3 cellular contexts compared by ENCODE assay signal in the genomic region with DNA sequence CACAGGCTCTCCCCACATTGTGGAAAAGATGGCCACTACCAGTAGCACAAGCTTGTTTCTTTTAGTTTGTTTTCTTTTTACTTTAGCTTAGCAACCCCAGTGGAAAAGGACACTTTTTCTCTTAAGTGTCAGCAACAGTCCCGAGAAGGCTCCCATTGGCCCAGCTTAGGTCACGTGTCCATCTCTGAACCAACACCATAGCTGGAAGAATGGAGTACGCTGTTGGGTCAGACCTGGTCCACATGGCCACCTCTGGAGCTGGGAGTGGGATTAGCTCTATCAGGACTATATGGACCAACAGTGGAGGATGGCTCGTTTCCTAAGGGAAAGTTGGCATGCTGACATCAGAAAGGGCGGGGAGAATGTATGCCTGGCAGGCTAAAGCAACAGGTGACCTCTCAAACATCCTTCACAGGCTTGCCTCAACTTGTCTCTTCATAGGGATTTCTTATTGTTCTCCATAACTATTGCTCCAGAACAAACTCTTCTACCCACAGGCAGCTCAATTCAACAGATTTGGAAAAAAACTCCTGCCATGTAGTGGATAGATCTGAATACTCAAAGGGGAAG.
TF ChIP-seq lines count a peak whose summit lies in the region.

No MANE protein-coding gene starts in this region.

TF ChIP-seq in A549, 52 proteins besides CTCF, POLR2A, EP300 and RAD21:
- TF ChIP-seq, protein P1, sequence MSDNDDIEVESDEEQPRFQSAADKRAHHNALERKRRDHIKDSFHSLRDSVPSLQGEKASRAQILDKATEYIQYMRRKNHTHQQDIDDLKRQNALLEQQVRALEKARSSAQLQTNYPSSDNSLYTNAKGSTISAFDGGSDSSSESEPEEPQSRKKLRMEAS (IDR thresholded peaks at IDR 0.05) = no peak
- TF ChIP-seq ZNF302 (CRISPR knock-in tag; IDR thresholded peaks at IDR 0.05) (no peak), CHD4 (IDR thresholded peaks at IDR 0.05; ENCODE audit: borderline replicate concordance) (no peak), HOXA7 (CRISPR knock-in tag; IDR thresholded peaks at IDR 0.05) (no peak)
- TF ChIP-seq, protein P2, sequence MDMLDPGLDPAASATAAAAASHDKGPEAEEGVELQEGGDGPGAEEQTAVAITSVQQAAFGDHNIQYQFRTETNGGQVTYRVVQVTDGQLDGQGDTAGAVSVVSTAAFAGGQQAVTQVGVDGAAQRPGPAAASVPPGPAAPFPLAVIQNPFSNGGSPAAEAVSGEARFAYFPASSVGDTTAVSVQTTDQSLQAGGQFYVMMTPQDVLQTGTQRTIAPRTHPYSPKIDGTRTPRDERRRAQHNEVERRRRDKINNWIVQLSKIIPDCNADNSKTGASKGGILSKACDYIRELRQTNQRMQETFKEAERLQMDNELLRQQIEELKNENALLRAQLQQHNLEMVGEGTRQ (IDR thresholded peaks at IDR 0.05) = 0 out of 2 replicates have a peak, but pooled peaks have one; percentile 45
TF ChIP-seq in A549: peak in this region for 1.

TF ChIP-seq in HEK293, 187 proteins besides CTCF, POLR2A, EP300 and RAD21:
- TF ChIP-seq ZXDB (tag by site-specific recombination; IDR thresholded peaks at IDR 0.05) (no peak), EGR2 (tag by site-specific recombination; IDR thresholded peaks at IDR 0.05; ENCODE audit: low read depth) (no peak), SCRT2 (tag by site-specific recombination; IDR thresholded peaks at IDR 0.05) (peak; percentile 93), ZNF776 (tag by site-specific recombination; IDR thresholded peaks at IDR 0.05; ENCODE audit: borderline replicate concordance) (no peak), ZNF19 (tag by site-specific recombination; IDR thresholded peaks at IDR 0.05; ENCODE audit: low read depth) (no peak)
- TF ChIP-seq, protein P3, sequence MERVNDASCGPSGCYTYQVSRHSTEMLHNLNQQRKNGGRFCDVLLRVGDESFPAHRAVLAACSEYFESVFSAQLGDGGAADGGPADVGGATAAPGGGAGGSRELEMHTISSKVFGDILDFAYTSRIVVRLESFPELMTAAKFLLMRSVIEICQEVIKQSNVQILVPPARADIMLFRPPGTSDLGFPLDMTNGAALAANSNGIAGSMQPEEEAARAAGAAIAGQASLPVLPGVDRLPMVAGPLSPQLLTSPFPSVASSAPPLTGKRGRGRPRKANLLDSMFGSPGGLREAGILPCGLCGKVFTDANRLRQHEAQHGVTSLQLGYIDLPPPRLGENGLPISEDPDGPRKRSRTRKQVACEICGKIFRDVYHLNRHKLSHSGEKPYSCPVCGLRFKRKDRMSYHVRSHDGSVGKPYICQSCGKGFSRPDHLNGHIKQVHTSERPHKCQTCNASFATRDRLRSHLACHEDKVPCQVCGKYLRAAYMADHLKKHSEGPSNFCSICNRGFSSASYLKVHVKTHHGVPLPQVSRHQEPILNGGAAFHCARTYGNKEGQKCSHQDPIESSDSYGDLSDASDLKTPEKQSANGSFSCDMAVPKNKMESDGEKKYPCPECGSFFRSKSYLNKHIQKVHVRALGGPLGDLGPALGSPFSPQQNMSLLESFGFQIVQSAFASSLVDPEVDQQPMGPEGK (tag by site-specific recombination; IDR thresholded peaks at IDR 0.05) = no peak
- TF ChIP-seq, protein P4, sequence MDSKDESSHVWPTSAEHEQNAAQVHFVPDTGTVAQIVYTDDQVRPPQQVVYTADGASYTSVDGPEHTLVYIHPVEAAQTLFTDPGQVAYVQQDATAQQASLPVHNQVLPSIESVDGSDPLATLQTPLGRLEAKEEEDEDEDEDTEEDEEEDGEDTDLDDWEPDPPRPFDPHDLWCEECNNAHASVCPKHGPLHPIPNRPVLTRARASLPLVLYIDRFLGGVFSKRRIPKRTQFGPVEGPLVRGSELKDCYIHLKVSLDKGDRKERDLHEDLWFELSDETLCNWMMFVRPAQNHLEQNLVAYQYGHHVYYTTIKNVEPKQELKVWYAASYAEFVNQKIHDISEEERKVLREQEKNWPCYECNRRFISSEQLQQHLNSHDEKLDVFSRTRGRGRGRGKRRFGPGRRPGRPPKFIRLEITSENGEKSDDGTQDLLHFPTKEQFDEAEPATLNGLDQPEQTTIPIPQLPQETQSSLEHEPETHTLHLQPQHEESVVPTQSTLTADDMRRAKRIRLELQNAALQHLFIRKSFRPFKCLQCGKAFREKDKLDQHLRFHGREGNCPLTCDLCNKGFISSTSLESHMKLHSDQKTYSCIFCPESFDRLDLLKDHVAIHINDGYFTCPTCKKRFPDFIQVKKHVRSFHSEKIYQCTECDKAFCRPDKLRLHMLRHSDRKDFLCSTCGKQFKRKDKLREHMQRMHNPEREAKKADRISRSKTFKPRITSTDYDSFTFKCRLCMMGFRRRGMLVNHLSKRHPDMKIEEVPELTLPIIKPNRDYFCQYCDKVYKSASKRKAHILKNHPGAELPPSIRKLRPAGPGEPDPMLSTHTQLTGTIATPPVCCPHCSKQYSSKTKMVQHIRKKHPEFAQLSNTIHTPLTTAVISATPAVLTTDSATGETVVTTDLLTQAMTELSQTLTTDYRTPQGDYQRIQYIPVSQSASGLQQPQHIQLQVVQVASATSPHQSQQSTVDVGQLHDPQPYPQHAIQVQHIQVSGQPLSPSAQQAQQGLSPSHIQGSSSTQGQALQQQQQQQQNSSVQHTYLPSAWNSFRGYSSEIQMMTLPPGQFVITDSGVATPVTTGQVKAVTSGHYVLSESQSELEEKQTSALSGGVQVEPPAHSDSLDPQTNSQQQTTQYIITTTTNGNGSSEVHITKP (tag by site-specific recombination; IDR thresholded peaks at IDR 0.05) = peak; percentile 23; the same call in 1 of the 2 replicates
- TF ChIP-seq, protein P5, sequence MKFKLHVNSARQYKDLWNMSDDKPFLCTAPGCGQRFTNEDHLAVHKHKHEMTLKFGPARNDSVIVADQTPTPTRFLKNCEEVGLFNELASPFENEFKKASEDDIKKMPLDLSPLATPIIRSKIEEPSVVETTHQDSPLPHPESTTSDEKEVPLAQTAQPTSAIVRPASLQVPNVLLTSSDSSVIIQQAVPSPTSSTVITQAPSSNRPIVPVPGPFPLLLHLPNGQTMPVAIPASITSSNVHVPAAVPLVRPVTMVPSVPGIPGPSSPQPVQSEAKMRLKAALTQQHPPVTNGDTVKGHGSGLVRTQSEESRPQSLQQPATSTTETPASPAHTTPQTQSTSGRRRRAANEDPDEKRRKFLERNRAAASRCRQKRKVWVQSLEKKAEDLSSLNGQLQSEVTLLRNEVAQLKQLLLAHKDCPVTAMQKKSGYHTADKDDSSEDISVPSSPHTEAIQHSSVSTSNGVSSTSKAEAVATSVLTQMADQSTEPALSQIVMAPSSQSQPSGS (tag by site-specific recombination; IDR thresholded peaks at IDR 0.05; ENCODE audit: low read depth) = no peak

TF ChIP-seq in K562, 482 proteins besides CTCF, POLR2A, EP300 and RAD21:
- TF ChIP-seq SIX5 (IDR thresholded peaks at IDR 0.05; ENCODE audit: borderline replicate concordance in 1 of 2, insufficient read depth in 1 of 2, low read depth in 1 of 2, low read length in 2 of 2) (no peak), BMI1 (IDR thresholded peaks at IDR 0.05; ENCODE audit: low read length) (no peak), RAD51 (IDR thresholded peaks at IDR 0.05; ENCODE audit: borderline replicate concordance, low read depth) (peak; percentile 80), NFYB (IDR thresholded peaks at IDR 0.05; ENCODE audit: extremely low read depth, insufficient read length) (peak; percentile 19)
- TF ChIP-seq, protein P6, sequence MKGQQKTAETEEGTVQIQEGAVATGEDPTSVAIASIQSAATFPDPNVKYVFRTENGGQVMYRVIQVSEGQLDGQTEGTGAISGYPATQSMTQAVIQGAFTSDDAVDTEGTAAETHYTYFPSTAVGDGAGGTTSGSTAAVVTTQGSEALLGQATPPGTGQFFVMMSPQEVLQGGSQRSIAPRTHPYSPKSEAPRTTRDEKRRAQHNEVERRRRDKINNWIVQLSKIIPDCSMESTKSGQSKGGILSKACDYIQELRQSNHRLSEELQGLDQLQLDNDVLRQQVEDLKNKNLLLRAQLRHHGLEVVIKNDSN (CRISPR knock-in tag; IDR thresholded peaks at IDR 0.05) = peak; percentile 66
- TF ChIP-seq, protein P2 (CRISPR knock-in tag; IDR thresholded peaks at IDR 0.05) = peak; percentile 66
- TF ChIP-seq, protein P7, sequence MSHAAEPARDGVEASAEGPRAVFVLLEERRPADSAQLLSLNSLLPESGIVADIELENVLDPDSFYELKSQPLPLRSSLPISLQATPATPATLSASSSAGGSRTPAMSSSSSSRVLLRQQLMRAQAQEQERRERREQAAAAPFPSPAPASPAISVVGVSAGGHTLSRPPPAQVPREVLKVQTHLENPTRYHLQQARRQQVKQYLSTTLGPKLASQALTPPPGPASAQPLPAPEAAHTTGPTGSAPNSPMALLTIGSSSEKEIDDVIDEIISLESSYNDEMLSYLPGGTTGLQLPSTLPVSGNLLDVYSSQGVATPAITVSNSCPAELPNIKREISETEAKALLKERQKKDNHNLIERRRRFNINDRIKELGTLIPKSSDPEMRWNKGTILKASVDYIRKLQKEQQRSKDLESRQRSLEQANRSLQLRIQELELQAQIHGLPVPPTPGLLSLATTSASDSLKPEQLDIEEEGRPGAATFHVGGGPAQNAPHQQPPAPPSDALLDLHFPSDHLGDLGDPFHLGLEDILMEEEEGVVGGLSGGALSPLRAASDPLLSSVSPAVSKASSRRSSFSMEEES (CRISPR knock-in tag; IDR thresholded peaks at IDR 0.05) = peak; percentile 38
